Comparison of ENCODE assay signal across 15 cellular contexts in the genomic region with DNA sequence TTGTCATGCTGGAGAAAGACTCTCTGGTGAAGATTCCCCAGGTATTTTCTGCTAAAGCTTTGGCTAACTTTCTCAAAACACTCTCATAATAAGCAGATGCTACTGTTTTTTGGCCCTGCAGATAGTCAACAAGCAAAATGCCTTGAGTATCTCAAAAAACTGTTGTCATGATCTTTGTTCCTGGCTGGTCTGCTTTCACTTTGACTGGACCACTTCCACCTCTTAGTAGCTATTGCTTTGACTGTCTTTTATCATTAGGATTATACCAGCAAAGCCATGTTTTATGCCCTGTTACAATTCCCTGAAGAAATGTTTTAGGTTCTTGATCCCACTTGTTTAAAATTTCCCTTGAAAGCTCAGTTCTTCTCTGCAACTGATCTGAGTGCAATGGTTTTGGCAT.
DNase-seq lines count a peak whose midpoint lies in the region; ATAC-seq lines count a peak whose summit lies in the region.
"Had no signal": no experiment of that assay in that cellular context is flagged by ENCODE, and none has a peak within 500 bp of the region (broad histone marks: within the 10 kb centered on the region; RNA-seq: fewer than 3 reads in every experiment).

No MANE protein-coding gene starts in this region.

- H3K4me3 ChIP-seq in ACC112 (ENCODE audit: low read depth, low read length), result no peak overlapping the region
- H3K4me3 ChIP-seq: heart right ventricle, pancreas had no signal

- H3K27ac ChIP-seq in ACC112 (ENCODE audit: low read depth, low read length), result no peak overlapping the region
- H3K27ac ChIP-seq: heart right ventricle, pancreas had no signal

- H2AFZ ChIP-seq in ACC112 (ENCODE audit: low read length, unreplicated experiment), result peak overlapping the region; percentile 31

- H3K4me1 ChIP-seq in ACC112 (ENCODE audit: control insufficient read depth, insufficient read depth, low read length, unreplicated experiment), result no peaks in the 10 kb centered on the region
- H3K4me1 ChIP-seq: heart right ventricle, pancreas had no signal

- H3K36me3 ChIP-seq in ACC112 (ENCODE audit: insufficient read depth, low read length), result no peaks in the 10 kb centered on the region
- H3K36me3 ChIP-seq: heart right ventricle, pancreas had no signal

- DNase-seq in KBM-7 (no peak), C1 segment of cervical spinal cord (lab: John Stamatoyannopoulos, UW) (no peak), CD1c-positive myeloid dendritic cell (ENCODE audit: extremely low spot score) (no peak)
- DNase-seq: activated CD4-positive, alpha-beta T cell treated with anti-CD3 and anti-CD28 coated beads for 4 hours; activated T-cell treated with anti-CD3 and anti-CD28 coated beads, Interleukin-2, amount 50 U/mL, for 72 hours; amniotic stem cell; heart right ventricle; NCI-H1930; NCI-H526 treated with DMSO at 0.1 percent for 48 hours; pancreas had no signal

- no peaks in the 10 kb centered on the region for H3K79me2 ChIP-seq in ACC112 (ENCODE audit: control insufficient read depth, insufficient read depth, low read length, unreplicated experiment)

- ATAC-seq in GM19463 (IDR thresholded peaks at IDR 0.05; ENCODE audit: unreplicated experiment) (peak; percentile 76), HG02870 (IDR thresholded peaks at IDR 0.05; ENCODE audit: unreplicated experiment) (peak; percentile 85), HG03575 (IDR thresholded peaks at IDR 0.05; ENCODE audit: extremely low read depth, insufficient number of reproducible peaks, low FRiP score, unreplicated experiment) (peak; percentile 79), HG03196 (IDR thresholded peaks at IDR 0.05; ENCODE audit: unreplicated experiment) (no peak)
- ATAC-seq: activated T-cell treated with anti-CD3 and anti-CD28 coated beads, Interleukin-2, amount 50 U/mL, for 72 hours; heart right ventricle; pancreas had no signal

- H3K27me3 ChIP-seq in ACC112 (ENCODE audit: insufficient read depth, low read length), result no peaks in the 10 kb centered on the region
- H3K27me3 ChIP-seq: heart right ventricle, pancreas had no signal

- in situ Hi-C loops in KBM-7 (cut with MboI; ENCODE audit: low pct_unique_long_range_greater_than_20kb, low sequenced_read_pairs), result no loop called here
